15 cellular contexts compared by ENCODE assay signal in genomic region chr9:89037325-89037724, GRCh38. TPM values are rescaled to one million over a fixed set of nuclear protein-coding genes. Genes with fewer than 3 reads are reported as not detected.
"Had no signal": no experiment of that assay in that cellular context is flagged by ENCODE, and none has a peak within 500 bp of the region (broad histone marks: within the 10 kb centered on the region; RNA-seq: fewer than 3 reads in every experiment).

No MANE protein-coding gene starts in this region.

- H3K9me3 ChIP-seq: body of pancreas, colonic mucosa, heart right ventricle, neutrophil, stomach, testis had no signal

- H3K4me1 ChIP-seq: body of pancreas, colonic mucosa had no signal

- DNase-seq: activated CD4-positive, alpha-beta T cell treated with anti-CD3 and anti-CD28 coated beads for 36 hours; activated CD4-positive, alpha-beta T cell treated with anti-CD3 and anti-CD28 coated beads, Interleukin-2, amount 50 U/mL, for 48 hours; activated gamma-delta T cell; colonic mucosa; effector CD4-positive, alpha-beta T cell; mesendoderm; naive thymus-derived CD4-positive, alpha-beta T cell; stimulated activated CD4-positive, alpha-beta T cell treated with anti-CD3 and anti-CD28 coated beads, Interleukin-4, amount 100 ng/mL, for 24 hours; stomach; testis had no signal

- H3K27ac ChIP-seq: body of pancreas, colonic mucosa, heart right ventricle, neutrophil, testis had no signal

- H3K4me3 ChIP-seq: body of pancreas, colonic mucosa, heart right ventricle, stomach, testis had no signal

- H3K27me3 ChIP-seq: body of pancreas, colonic mucosa, heart right ventricle, stomach, testis had no signal

- H3K36me3 ChIP-seq: colonic mucosa, heart right ventricle, neutrophil, stomach had no signal

- ATAC-seq: activated CD4-positive, alpha-beta T cell treated with anti-CD3 and anti-CD28 coated beads for 36 hours; body of pancreas; stimulated activated effector memory CD8-positive, alpha-beta T cell treated with anti-CD3 and anti-CD28 coated beads, Interleukin-12 subunit alpha, Interleukin-12 subunit beta, amount 100 ng/mL, for 72 hours; WTC11 had no signal

RNA-seq across cellular contexts. Expression of gene S1PR3, which starts 46.1 kb away (rescaled TPM):
- polyA plus RNA-seq: naive thymus-derived CD4-positive, alpha-beta T cell had no signal
